Comparison of ENCODE assay signal across 11 cellular contexts in genomic region chr9:11443631-11444030, GRCh38.
"Had no signal": no experiment of that assay in that cellular context is flagged by ENCODE, and none has a peak within 500 bp of the region (broad histone marks: within the 10 kb centered on the region; RNA-seq: fewer than 3 reads in every experiment).

No MANE protein-coding gene starts in this region.

- H3K9me3 Mint-ChIP-seq: GM23338, H9 had no signal

- ATAC-seq: GM23338, HCT116 had no signal

- H3K4me3 ChIP-seq: GM23248, GM23338, HAP-1 had no signal

- H3K4me1 Mint-ChIP-seq: GM23338, H9 had no signal

- H3K9ac ChIP-seq: GM23248 had no signal

- H3K36me3 ChIP-seq: HAP-1 had no signal

- H3K27ac Mint-ChIP-seq: GM23338, H9, HFFc6 had no signal

- FAIRE-seq: H1, H54 had no signal

- H3K4me1 ChIP-seq: HAP-1 had no signal

- H3K27ac ChIP-seq: GM23248 had no signal

- DNase-seq: GM23248, GOT3, H7, H9, HCEC 1CT, HFFc6 had no signal

- H3K4me3 Mint-ChIP-seq: GM23338, H9, HFFc6 had no signal
